ENCODE assay signal across 22 cellular contexts in the genomic region with DNA sequence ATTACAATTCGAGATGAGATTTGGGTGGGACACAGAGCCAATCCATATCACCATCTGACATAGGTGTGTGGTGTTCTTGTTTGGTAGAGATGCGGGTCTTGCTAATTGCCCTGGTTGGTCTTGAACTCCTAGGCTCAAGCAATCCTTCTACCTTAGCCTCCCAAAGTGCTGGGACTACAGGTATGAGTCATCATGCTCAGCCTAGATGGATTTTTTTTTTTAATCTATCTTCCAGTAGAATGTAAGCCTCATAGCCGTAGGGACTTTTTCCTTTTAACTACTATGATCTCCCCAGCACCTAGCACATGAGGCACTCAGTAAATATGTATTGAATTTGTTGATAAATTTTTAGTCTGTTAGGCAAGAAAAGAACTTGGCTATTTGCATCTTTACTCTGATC.
"Had no signal": no experiment of that assay in that cellular context is flagged by ENCODE, and none has a peak within 500 bp of the region (broad histone marks: within the 10 kb centered on the region; RNA-seq: fewer than 3 reads in every experiment).

No MANE protein-coding gene starts in this region.

- H3K4me2 ChIP-seq: smooth muscle cell had no signal

- H3K4me1 ChIP-seq: esophagus muscularis mucosa, heart right ventricle, left lung, prostate gland, right atrium auricular region, stomach, thyroid gland had no signal

- H3K9me3 ChIP-seq: esophagus muscularis mucosa, heart right ventricle, left lung, prostate gland, right atrium auricular region, stomach, thyroid gland had no signal

- H3K27me3 ChIP-seq: esophagus muscularis mucosa, heart right ventricle, left lung, right atrium auricular region, stomach, thyroid gland had no signal

- H3K36me3 ChIP-seq: prostate gland, thyroid gland had no signal

- ATAC-seq: effector memory CD8-positive, alpha-beta T cell; heart right ventricle; left cardiac atrium; left lung; natural killer cell treated with Interleukin-12 subunit alpha and Interleukin-12 subunit beta and Interleukin-15 and Interleukin-18, amount 100 ng/mL, for 72 hours; sciatic nerve had no signal

- DNase-seq: cortex of kidney; effector memory CD8-positive, alpha-beta T cell; foreskin melanocyte; glutamatergic neuron; heart right ventricle; hippocampal formation; left cardiac atrium; left lung; mesendoderm; stimulated activated CD4-positive, alpha-beta T cell treated with anti-CD3 and anti-CD28 coated beads, Interleukin-12 subunit alpha, Interleukin-12 subunit beta, amount 100 ng/mL, for 4 hours; stimulated activated CD4-positive, alpha-beta T cell treated with anti-CD3 and anti-CD28 coated beads, Interleukin-1b, Interleukin-23, amount 100 ng/mL, for 48 hours; stimulated activated CD4-positive, alpha-beta T cell treated with anti-CD3 and anti-CD28 coated beads, Interleukin-4, amount 100 ng/mL, for 1 hour; stimulated activated CD8-positive, alpha-beta memory T cell treated with anti-CD3 and anti-CD28 coated beads, Interleukin-4, amount 100 ng/mL, for 48 hours; stimulated activated naive CD4-positive, alpha-beta T cell treated with Interleukin-2 at 50 U/mL for 16 hours; stomach; thyroid gland had no signal

- H3K4me3 ChIP-seq: esophagus muscularis mucosa, heart right ventricle, left lung, prostate gland, right atrium auricular region, smooth muscle cell, stomach, thyroid gland had no signal

- H3K27ac ChIP-seq: esophagus muscularis mucosa, heart right ventricle, left lung, prostate gland, right atrium auricular region, stomach, thyroid gland had no signal
